8 cellular contexts compared by ENCODE assay signal in the genomic region with DNA sequence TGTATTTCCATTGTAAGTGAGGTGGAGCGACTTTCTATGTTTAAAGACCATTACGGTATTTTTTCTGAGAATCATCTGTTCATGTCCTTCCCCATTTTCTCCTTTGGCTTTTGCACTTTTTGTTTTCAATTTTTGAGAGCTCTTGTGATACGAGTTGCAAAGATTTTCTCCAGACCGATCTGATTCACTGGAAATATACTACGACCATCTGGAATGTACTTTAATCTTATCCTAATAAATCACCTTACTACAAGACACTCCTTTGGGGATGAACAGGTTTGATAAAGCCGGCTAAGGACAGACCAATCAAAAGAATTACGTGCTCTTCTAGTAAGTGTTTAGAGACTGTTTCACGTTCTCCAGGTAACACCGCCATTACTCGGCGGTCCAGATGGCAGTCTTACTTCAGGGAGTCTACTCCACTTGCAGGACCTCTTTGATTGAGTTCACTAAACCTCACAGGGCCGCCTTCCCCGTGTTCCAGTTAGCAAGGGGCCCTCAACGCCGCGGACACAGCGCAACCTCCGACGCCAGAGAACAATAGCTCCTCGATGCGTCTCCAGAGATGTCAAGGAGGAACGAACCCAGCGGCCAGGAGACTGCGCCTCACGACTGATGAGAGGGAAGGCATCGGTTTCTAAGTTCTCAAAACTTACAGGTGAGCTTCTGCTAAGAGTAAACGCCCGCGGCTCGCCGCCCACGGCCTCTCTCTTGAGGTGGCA. TPM values are rescaled to one million over a fixed set of nuclear protein-coding genes. Genes with fewer than 3 reads are reported as not detected.
DNase-seq lines count a peak whose midpoint lies in the region; ATAC-seq and TF ChIP-seq lines count a peak whose summit lies in the region.

No MANE protein-coding gene starts in this region.

- intact Hi-C loops in PC-9 (cut with micrococcal nuclease; ENCODE audit: unreplicated experiment): loop anchor here (2.0 kb wide), 2 partner anchors 32 to 64 kb away; a partner anchor contains a TSS

- H3K4me3 ChIP-seq in PC-9: peak overlapping the region; percentile 69
- peak overlapping the region; percentile 85 to 99 for H3K4me3 ChIP-seq in esophagus (ENCODE audit: low read depth in 1 of 2, low read length in 2 of 2)
- peak overlapping the region; percentile 96 to 97 for H3K4me3 ChIP-seq in neutrophil (ENCODE audit: low read depth in 1 of 2, low read length in 1 of 2)

- peaks cover 4% of the 10 kb centered on the region; the same call in 1 of the 2 replicates for H3F3A ChIP-seq in PC-9 (ENCODE audit: insufficient read depth, low read depth)

- H3K79me2 ChIP-seq in PC-9 (ENCODE audit: low read depth): peaks cover 87% of the 10 kb centered on the region

- H3K27ac ChIP-seq in PC-9 (peak overlapping the region; percentile 91), esophagus (ENCODE audit: low read depth in 2 of 2, low read length in 1 of 2) (peak overlapping the region; percentile 100), neutrophil (peak overlapping the region; percentile 98)

- H2AFZ ChIP-seq in PC-9: peak overlapping the region; percentile 90

- H3K9me2 ChIP-seq in PC-9 (ENCODE audit: insufficient read depth): no peaks in the 10 kb centered on the region

- H3K36me3 ChIP-seq in PC-9 (ENCODE audit: low read depth) (peaks cover 11% of the 10 kb centered on the region), esophagus (ENCODE audit: control insufficient read depth in 2 of 2, insufficient read depth in 2 of 2, low read length in 1 of 2) (no peaks in the 10 kb centered on the region), neutrophil (no peaks in the 10 kb centered on the region)

- CTCF ChIA-PET in PC-9 (lab: Charles Lee): interaction anchor here (0.6 kb wide), 1 partner anchor 81 kb away, joined by 3 read pairs; no protein-coding TSS in a partner anchor

- POLR2A ChIA-PET in PC-9 (lab: Charles Lee; ENCODE audit: unreplicated experiment): no interaction called here

- BruUV-seq in PC-9 (replicated peaks; lab: Mats Ljungman, UMichigan): TSS peak; percentile 60

- peak; percentile 15 for ATAC-seq in HG02763 (IDR thresholded peaks at IDR 0.05; ENCODE audit: unreplicated experiment)

- WGBS in esophagus, 2 donors: 2% methylated on average over 32 of the region's 32 CpGs

- no peak for TF ChIP-seq CTCF in PC-9 (conservative IDR thresholded peaks at IDR 0.05)
- TF ChIP-seq CTCF in neutrophil (IDR thresholded peaks at IDR 0.05): no peak

- DNase-seq in NCI-H1694 treated with DMSO at 0.1 percent for 48 hours (lab: John Stamatoyannopoulos, UW) (peak; percentile 65), NCI-H1694 (lab: John Stamatoyannopoulos, UW) (no peak), PC-9 (no peak), AG20443 (ENCODE audit: low spot score) (no peak), SIG-M5 (lab: John Stamatoyannopoulos, UW) (no peak)

- peaks cover 17% of the 10 kb centered on the region for H3K4me1 ChIP-seq in PC-9 (replicated peaks; ENCODE audit: insufficient read depth)
- H3K4me1 ChIP-seq in esophagus (ENCODE audit: control insufficient read depth in 2 of 2, insufficient read depth in 2 of 2, low read length in 1 of 2): no peaks in the 10 kb centered on the region
- peaks cover 40 to 52% of the 10 kb centered on the region in 2 experiments for H3K4me1 ChIP-seq in neutrophil (ENCODE audit: control insufficient read depth in 1 of 2, insufficient read depth in 1 of 2, low read depth in 1 of 2, low read length in 1 of 2)

- H4K20me1 ChIP-seq in PC-9 (ENCODE audit: insufficient read depth): peaks cover 35% of the 10 kb centered on the region

- H3K9me3 ChIP-seq in PC-9 (ENCODE audit: insufficient read depth, low read depth) (no peaks in the 10 kb centered on the region), esophagus (ENCODE audit: control insufficient read depth in 2 of 2, insufficient read depth in 1 of 2, low read depth in 1 of 2, low read length in 1 of 2) (no peaks in the 10 kb centered on the region), neutrophil (no peaks in the 10 kb centered on the region)

- H3K27me3 ChIP-seq in PC-9 (ENCODE audit: insufficient read depth, low read depth) (no peaks in the 10 kb centered on the region), esophagus (ENCODE audit: control insufficient read depth in 1 of 2, insufficient read depth in 2 of 2, low read length in 2 of 2) (no peaks in the 10 kb centered on the region), neutrophil (no peaks in the 10 kb centered on the region)

- H3K4me2 ChIP-seq in PC-9: peak overlapping the region; percentile 91

RNA-seq across cellular contexts. Expression of a gene that starts 0.9 kb away (rescaled TPM):
- 44.7 and 46.5 TPM in 2 replicates for total RNA-seq in PC-9 (2021)
- polyA plus RNA-seq in esophagus: 10 to 100 TPM; 55.8 to 75.6 TPM

RNA-seq across cellular contexts. Expression of a gene that starts 33.3 kb away (rescaled TPM):
- total RNA-seq in PC-9 (2021): 49.6 and 63.3 TPM in 2 replicates
- polyA plus RNA-seq in esophagus: 100 to 1,000 TPM in 1 of 2 donors, 10 to 100 TPM in 1; 79.1 to 167 TPM

RNA-seq across cellular contexts. Expression of a gene that starts 35.5 kb away (rescaled TPM):
- 48.5 and 71.0 TPM in 2 replicates for total RNA-seq in PC-9 (2021)
- polyA plus RNA-seq in esophagus: 10 to 100 TPM; 59.7 to 73.5 TPM
